Comparison of ENCODE assay signal across 1 cellular context in the genomic region with DNA sequence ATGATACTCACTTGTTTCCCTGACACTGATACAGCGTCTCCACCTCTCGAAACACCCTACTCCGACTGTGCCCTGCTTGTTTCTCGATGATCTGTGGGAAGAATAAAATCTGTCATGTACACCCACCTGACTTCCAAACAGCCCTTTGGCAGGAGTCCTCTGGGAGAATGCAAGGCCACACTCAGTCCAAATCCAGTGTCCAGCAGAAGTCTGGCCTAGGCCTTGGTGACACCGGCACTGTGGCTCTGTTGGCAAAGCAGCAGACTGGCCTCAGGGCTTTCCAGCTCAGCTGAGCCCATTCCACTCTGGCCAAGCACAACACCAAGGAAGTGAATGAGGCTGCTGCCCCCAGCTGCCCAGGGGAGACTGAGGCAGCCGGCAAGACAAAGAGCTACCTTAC.
TF ChIP-seq lines count a peak whose summit lies in the region.

No MANE protein-coding gene starts in this region.

TF ChIP-seq in H1, 55 proteins besides CTCF, POLR2A, EP300 and RAD21:
- TF ChIP-seq RFX5 (IDR thresholded peaks at IDR 0.05; ENCODE audit: borderline replicate concordance, low read depth, low read length) = no peak
- no peak for TF ChIP-seq NANOG (IDR thresholded peaks at IDR 0.05; ENCODE audit: insufficient read depth, low read depth, low read length, poor library complexity, severe bottlenecking)
- TF ChIP-seq JUN (IDR thresholded peaks at IDR 0.05; ENCODE audit: low read depth, low read length) = no peak
- TF ChIP-seq, protein P1, sequence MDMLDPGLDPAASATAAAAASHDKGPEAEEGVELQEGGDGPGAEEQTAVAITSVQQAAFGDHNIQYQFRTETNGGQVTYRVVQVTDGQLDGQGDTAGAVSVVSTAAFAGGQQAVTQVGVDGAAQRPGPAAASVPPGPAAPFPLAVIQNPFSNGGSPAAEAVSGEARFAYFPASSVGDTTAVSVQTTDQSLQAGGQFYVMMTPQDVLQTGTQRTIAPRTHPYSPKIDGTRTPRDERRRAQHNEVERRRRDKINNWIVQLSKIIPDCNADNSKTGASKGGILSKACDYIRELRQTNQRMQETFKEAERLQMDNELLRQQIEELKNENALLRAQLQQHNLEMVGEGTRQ (IDR thresholded peaks at IDR 0.05; ENCODE audit: low read length) = no peak
- no peak for TF ChIP-seq RXRA (IDR thresholded peaks at IDR 0.05; ENCODE audit: insufficient read depth, low read depth, low read length)
- no peak for TF ChIP-seq BCL11A (IDR thresholded peaks at IDR 0.05; ENCODE audit: low read depth in 2 of 2, low read length in 2 of 2)
- no peak for TF ChIP-seq SIX5 (IDR thresholded peaks at IDR 0.05; ENCODE audit: low read depth, low read length)
- TF ChIP-seq CBX8 (IDR thresholded peaks at IDR 0.05; ENCODE audit: borderline replicate concordance, low read depth, low read length) = no peak
- TF ChIP-seq SAP30 (IDR thresholded peaks at IDR 0.05; ENCODE audit: insufficient read depth, insufficient replicate concordance, low read length) = no peak
- no peak for TF ChIP-seq ASH2L (IDR thresholded peaks at IDR 0.05; ENCODE audit: low read length)
- TF ChIP-seq SIRT6 (IDR thresholded peaks at IDR 0.05; ENCODE audit: low read length) = no peak
- TF ChIP-seq RNF2 (IDR thresholded peaks at IDR 0.05; ENCODE audit: borderline replicate concordance, low read depth, low read length, missing control alignments, poor library complexity, severe bottlenecking) = no peak
- TF ChIP-seq ZNF274 (IDR thresholded peaks at IDR 0.05; ENCODE audit: borderline replicate concordance, extremely low read depth, low read length) = no peak
- no peak for TF ChIP-seq EZH2 (IDR thresholded peaks at IDR 0.05; ENCODE audit: low read depth, low read length, severe bottlenecking)
- TF ChIP-seq CREB1 (IDR thresholded peaks at IDR 0.05) = no peak
- TF ChIP-seq TAF7 (optimal IDR thresholded peaks at IDR 0.05; ENCODE audit: borderline replicate concordance, low read depth, low read length) = no peak
